ENCODE assay signal across 8 cellular contexts in genomic region chr5:83721878-83722779, GRCh38. TPM values are rescaled to one million over a fixed set of nuclear protein-coding genes. Genes with fewer than 3 reads are reported as not detected.
DNase-seq lines count a peak whose midpoint lies in the region; ATAC-seq and TF ChIP-seq lines count a peak whose summit lies in the region.

No MANE protein-coding gene starts in this region.

- 0 to 1% methylated on average over 70 of the region's 70 CpGs for WGBS in ectodermal cell, 2 experiments

- H3K4me1 ChIP-seq in ectodermal cell (ENCODE audit: control insufficient read depth, insufficient read depth, low read length), result peaks cover 15% of the 10 kb centered on the region
- H3K4me1 ChIP-seq in lower lobe of right lung, result peaks cover 9% of the 10 kb centered on the region
- peaks cover 6% of the 10 kb centered on the region for H3K4me1 ChIP-seq in effector memory CD4-positive, alpha-beta T cell (ENCODE audit: control insufficient read depth, insufficient read depth, low read length, poor library complexity, severe bottlenecking)

- DNase-seq in COLO829 (ENCODE audit: low spot score), result peak; percentile 57
- DNase-seq in GM19238 (ENCODE audit: insufficient read length, low spot score), result peak; percentile 19
- peak in 1 of 2 experiments; percentile 42 for DNase-seq in HL-60 (ENCODE audit: low read depth in 1 of 2, low spot score in 1 of 2)
- peak; percentile 69 to 81 for DNase-seq in SHP77 (lab: John Stamatoyannopoulos, UW)
- DNase-seq in lower lobe of right lung, result peak; percentile 59
- peak; percentile 80 for DNase-seq in superior temporal gyrus (ENCODE audit: extremely low spot score)
- DNase-seq in effector memory CD4-positive, alpha-beta T cell, result no peak

- H3K9me3 ChIP-seq in ectodermal cell (ENCODE audit: control insufficient read depth, low read length), result no peaks in the 10 kb centered on the region
- no peaks in the 10 kb centered on the region for H3K9me3 ChIP-seq in lower lobe of right lung
- no peaks in the 10 kb centered on the region for H3K9me3 ChIP-seq in effector memory CD4-positive, alpha-beta T cell (ENCODE audit: control insufficient read depth, low read length)

- no peak overlapping the region for H3K27ac ChIP-seq in HL-60 (replicated peaks)
- H3K27ac ChIP-seq in ectodermal cell (ENCODE audit: insufficient read depth, low read depth, low read length, poor library complexity, severe bottlenecking), result peak overlapping the region; percentile 9
- no peak overlapping the region for H3K27ac ChIP-seq in lower lobe of right lung
- no peak overlapping the region for H3K27ac ChIP-seq in effector memory CD4-positive, alpha-beta T cell (ENCODE audit: insufficient read depth, low read length, poor library complexity, severe bottlenecking)

- H3K4me3 ChIP-seq in HL-60 (replicated peaks; ENCODE audit: insufficient read depth, low read length) (peak overlapping the region; percentile 44), ectodermal cell (ENCODE audit: insufficient read depth, low read depth, low read length) (peak overlapping the region; percentile 44), lower lobe of right lung (peak overlapping the region; percentile 55)
- H3K4me3 ChIP-seq in effector memory CD4-positive, alpha-beta T cell (ENCODE audit: insufficient read depth, low read depth, low read length, poor library complexity, severe bottlenecking), result no peak overlapping the region

- peak; percentile 82 to 85 for ATAC-seq in lower lobe of right lung

- intact Hi-C loops in lower lobe of right lung (cut with DNase I), result no loop called here

- TF ChIP-seq CTCF in HL-60 (IDR thresholded peaks at IDR 0.05; ENCODE audit: insufficient read depth, low read length), result no peak
- TF ChIP-seq CTCF in lower lobe of right lung (IDR thresholded peaks at IDR 0.05), result peak; percentile 37

- H3K27me3 ChIP-seq in HL-60 (ENCODE audit: insufficient read depth, poor library complexity, severe bottlenecking) (no peaks in the 10 kb centered on the region), ectodermal cell (ENCODE audit: control insufficient read depth, insufficient read depth, low read length, poor library complexity, severe bottlenecking) (no peaks in the 10 kb centered on the region), lower lobe of right lung (ENCODE audit: low read depth) (peaks cover 24% of the 10 kb centered on the region)
- peaks cover 24% of the 10 kb centered on the region for H3K27me3 ChIP-seq in effector memory CD4-positive, alpha-beta T cell (replicated peaks; ENCODE audit: control insufficient read depth, insufficient read depth, low read length, poor library complexity, severe bottlenecking)

- no peaks in the 10 kb centered on the region for H3K36me3 ChIP-seq in ectodermal cell (ENCODE audit: control insufficient read depth, insufficient read depth, low read length)
- H3K36me3 ChIP-seq in lower lobe of right lung, result no peaks in the 10 kb centered on the region
- H3K36me3 ChIP-seq in effector memory CD4-positive, alpha-beta T cell (ENCODE audit: control insufficient read depth, insufficient read depth, low read length), result no peaks in the 10 kb centered on the region

RNA-seq across cellular contexts. Expression of gene HAPLN1, which starts 1.5 kb away (rescaled TPM):
- polyA plus RNA-seq in ectodermal cell (2013, experiment 1 of 4), result 8.9 TPM
- 8.8 TPM for polyA plus RNA-seq in ectodermal cell (2013, experiment 2 of 4)
- 13.3 TPM for polyA plus RNA-seq in ectodermal cell (2013, experiment 3 of 4)
- 6.5 TPM for polyA plus RNA-seq in ectodermal cell (2013, experiment 4 of 4)
- total RNA-seq in lower lobe of right lung, result 0.21 TPM

Comparison
In these comparisons a context has a peak if more than half of its experiments do, and no peak if none do; other contexts are left out.
1. DNase-seq: peak in COLO829 (single experiment), GM19238 (single experiment), SHP77 (2 of 2), lower lobe of right lung (single experiment) and superior temporal gyrus (single experiment); none in effector memory CD4-positive, alpha-beta T cell (0 of 3).